8 cellular contexts compared by ENCODE assay signal in the genomic region with DNA sequence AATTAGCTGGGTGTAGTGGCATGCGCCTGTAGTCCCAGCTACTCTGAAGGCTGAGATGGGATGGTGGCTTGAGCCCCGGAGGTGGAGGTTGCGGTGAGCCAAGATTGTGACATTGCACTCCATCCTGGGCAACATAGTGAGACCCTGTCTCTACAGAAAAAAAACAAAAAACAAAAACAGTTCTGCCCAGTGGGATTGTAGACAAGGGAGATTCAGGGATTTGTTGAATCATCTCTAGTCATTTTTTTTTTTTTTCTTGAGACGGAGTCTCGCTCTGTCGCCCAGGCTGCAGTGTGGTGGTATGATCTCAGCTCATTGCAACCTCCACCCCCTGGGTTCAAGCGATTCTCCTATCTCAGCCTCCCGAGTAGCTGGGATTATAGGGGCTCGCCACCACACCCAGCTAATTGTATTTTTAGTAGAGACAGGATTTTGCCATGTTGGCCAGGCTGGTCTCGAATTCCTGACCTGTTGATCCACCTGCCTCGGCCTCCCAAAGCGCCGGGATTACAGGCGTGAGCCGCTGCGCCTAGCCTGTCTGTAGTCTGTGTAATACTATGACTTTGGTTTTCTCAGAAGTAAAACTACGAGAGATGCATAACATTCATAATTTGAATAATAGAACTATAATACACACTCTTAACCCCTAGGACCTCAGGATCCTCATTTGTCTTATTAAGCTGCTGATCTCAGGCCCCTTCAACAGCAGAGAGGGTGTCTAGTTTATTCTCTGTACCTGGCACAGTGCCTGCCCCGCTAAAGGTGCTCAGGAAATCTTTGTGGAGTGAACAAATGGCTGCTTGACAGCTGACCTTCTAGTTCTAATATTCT. TPM values are rescaled to one million over a fixed set of nuclear protein-coding genes. Genes with fewer than 3 reads are reported as not detected.
DNase-seq lines count a peak whose midpoint lies in the region; ATAC-seq and TF ChIP-seq lines count a peak whose summit lies in the region.

No MANE protein-coding gene starts in this region.

- ATAC-seq in SK-N-SH treated with all-trans-retinoic acid at 6 μM for 48 hours (no peak), GM19463 (IDR thresholded peaks at IDR 0.05; ENCODE audit: unreplicated experiment) (no peak), HG03565 (IDR thresholded peaks at IDR 0.05; ENCODE audit: unreplicated experiment) (no peak), GM21390 (IDR thresholded peaks at IDR 0.05; ENCODE audit: unreplicated experiment) (no peak)

- DNase-seq in fibroblast of villous mesenchyme (ENCODE audit: low read depth), result no peak
- peak; percentile 50 for DNase-seq in sigmoid colon
- no peak for DNase-seq in stimulated activated CD4-positive, alpha-beta T cell treated with anti-CD3 and anti-CD28 coated beads, Interleukin-1b, Interleukin-23, amount 100 ng/mL, for 48 hours

- H3K4me1 ChIP-seq in HEK293 (ENCODE audit: control insufficient read depth, insufficient read depth, low read length) (peaks cover 25% of the 10 kb centered on the region), sigmoid colon (peaks cover 0 to 39% (median 30%) of the 10 kb centered on the region in 4 donors)

- 82 to 90% methylated on average over 18 of the region's 18 CpGs for WGBS in sigmoid colon, 2 donors

- H3K9me3 ChIP-seq in HEK293 (ENCODE audit: control insufficient read depth, insufficient read depth, low read depth, low read length), result no peaks in the 10 kb centered on the region
- no peaks in the 10 kb centered on the region for H3K9me3 ChIP-seq in sigmoid colon

- H3K4me3 ChIP-seq in HEK293 (ENCODE audit: low read depth, low read length) (peak overlapping the region; percentile 77), fibroblast of villous mesenchyme (ENCODE audit: low read depth, low read length) (peak overlapping the region; percentile 73), sigmoid colon (peak overlapping the region; percentile 54 to 85 (median 80))

- H3K27ac ChIP-seq in HEK293 (ENCODE audit: extremely low read depth, low read depth, low read length) (peak overlapping the region; percentile 96), sigmoid colon (peak overlapping the region; percentile 96 to 99 (median 96))

- intact Hi-C loops in sigmoid colon (cut with DNase I), result no loop called here

- POLR2A ChIA-PET in HEK293 (lab: Yijun Ruan, JAX), result interaction anchor here (0.6 to 1.4 kb wide), 6 partner anchors 20 to 583 kb away, joined by 3 to 5 read pairs (median 4); a partner anchor contains a TSS

- CTCF ChIA-PET in HEK293 (lab: Yijun Ruan, JAX), result interaction anchor here (0.6 to 2.5 kb wide), 7 partner anchors 16 to 202 kb away, joined by 3 to 15 read pairs (median 3); a partner anchor contains a TSS

- TF ChIP-seq EP300 in sigmoid colon (IDR thresholded peaks at IDR 0.05), result no peak

- no peak for TF ChIP-seq CTCF in HEK293 (tag by site-specific recombination; IDR thresholded peaks at IDR 0.05)
- TF ChIP-seq CTCF in fibroblast of villous mesenchyme (IDR thresholded peaks at IDR 0.05; ENCODE audit: insufficient read depth, low read depth, low read length), result no peak
- TF ChIP-seq CTCF in sigmoid colon (IDR thresholded peaks at IDR 0.05), result no peak

- TF ChIP-seq POLR2A in sigmoid colon (IDR thresholded peaks at IDR 0.05), result no peak

- H3K36me3 ChIP-seq in HEK293 (ENCODE audit: control insufficient read depth in 2 of 2, insufficient read depth in 1 of 2, low read length in 2 of 2) (peaks cover 2 to 13% of the 10 kb centered on the region in 2 experiments; a peak in 2 of 3 replicates), sigmoid colon (no peaks in the 10 kb centered on the region)

- H3K27me3 ChIP-seq in sigmoid colon, result no peaks in the 10 kb centered on the region

TF ChIP-seq in HEK293, 187 proteins besides CTCF, POLR2A, EP300 and RAD21 (continues in another document):
- peak; percentile 80 for TF ChIP-seq SCRT2 (tag by site-specific recombination; IDR thresholded peaks at IDR 0.05)
- TF ChIP-seq ZFP41 (tag by site-specific recombination; IDR thresholded peaks at IDR 0.05; ENCODE audit: borderline replicate concordance), result no peak
- TF ChIP-seq GLIS1 (tag by site-specific recombination; IDR thresholded peaks at IDR 0.05), result 0 out of 2 replicates have a peak, but pooled peaks have one; percentile 12
- TF ChIP-seq, protein P1, sequence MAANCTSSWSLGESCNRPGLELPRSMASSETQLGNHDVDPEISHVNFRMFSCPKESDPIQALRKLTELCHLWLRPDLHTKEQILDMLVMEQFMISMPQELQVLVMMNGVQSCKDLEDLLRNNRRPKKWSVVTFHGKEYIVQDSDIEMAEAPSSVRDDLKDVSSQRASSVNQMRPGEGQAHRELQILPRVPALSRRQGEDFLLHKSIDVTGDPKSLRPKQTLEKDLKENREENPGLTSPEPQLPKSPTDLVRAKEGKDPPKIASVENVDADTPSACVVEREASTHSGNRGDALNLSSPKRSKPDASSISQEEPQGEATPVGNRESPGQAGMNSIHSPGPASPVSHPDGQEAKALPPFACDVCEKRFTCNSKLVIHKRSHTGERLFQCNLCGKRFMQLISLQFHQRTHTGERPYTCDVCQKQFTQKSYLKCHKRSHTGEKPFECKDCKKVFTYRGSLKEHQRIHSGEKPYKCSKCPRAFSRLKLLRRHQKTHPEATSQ (tag by site-specific recombination; IDR thresholded peaks at IDR 0.05), result no peak
- TF ChIP-seq KLF10 (tag by site-specific recombination; IDR thresholded peaks at IDR 0.05), result no peak
- no peak for TF ChIP-seq ZNF626 (tag by site-specific recombination; IDR thresholded peaks at IDR 0.05)
- TF ChIP-seq, protein P2, sequence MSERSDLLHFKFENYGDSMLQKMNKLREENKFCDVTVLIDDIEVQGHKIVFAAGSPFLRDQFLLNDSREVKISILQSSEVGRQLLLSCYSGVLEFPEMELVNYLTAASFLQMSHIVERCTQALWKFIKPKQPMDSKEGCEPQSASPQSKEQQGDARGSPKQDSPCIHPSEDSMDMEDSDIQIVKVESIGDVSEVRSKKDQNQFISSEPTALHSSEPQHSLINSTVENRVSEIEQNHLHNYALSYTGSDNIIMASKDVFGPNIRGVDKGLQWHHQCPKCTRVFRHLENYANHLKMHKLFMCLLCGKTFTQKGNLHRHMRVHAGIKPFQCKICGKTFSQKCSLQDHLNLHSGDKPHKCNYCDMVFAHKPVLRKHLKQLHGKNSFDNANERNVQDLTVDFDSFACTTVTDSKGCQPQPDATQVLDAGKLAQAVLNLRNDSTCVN (tag by site-specific recombination; optimal IDR thresholded peaks at IDR 0.05), result no peak
- no peak for TF ChIP-seq WT1 (tag by site-specific recombination; IDR thresholded peaks at IDR 0.05)
- TF ChIP-seq ZBTB1 (tag by site-specific recombination; IDR thresholded peaks at IDR 0.05), result no peak
- peak; percentile 99 for TF ChIP-seq ZNF121 (tag by site-specific recombination; IDR thresholded peaks at IDR 0.05)

TF ChIP-seq in SK-N-SH treated with all-trans-retinoic acid at 6 μM for 48 hours, 23 proteins besides CTCF, POLR2A, EP300 and RAD21:
- TF ChIP-seq ZNF8 (CRISPR knock-in tag; IDR thresholded peaks at IDR 0.05), result no peak
- 0 out of 2 replicates have a peak, but pooled peaks have one; percentile 1 for TF ChIP-seq ESRRG (CRISPR knock-in tag; IDR thresholded peaks at IDR 0.05)
TF ChIP-seq in SK-N-SH treated with all-trans-retinoic acid at 6 μM for 48 hours: peak in this region for 1.

RNA-seq across cellular contexts. Expression of a gene that starts 1.4 kb away (rescaled TPM):
- total RNA-seq in fibroblast of villous mesenchyme (16.8 and 24.2 TPM in 2 replicates), sigmoid colon (10 to 100 TPM in 1 of 4 donors, 1 to 10 TPM in 3; 5.3 to 14.8 (median 7.8) TPM)
- polyA plus RNA-seq in sigmoid colon, result 10 to 100 TPM; 30.5 to 78.8 (median 57.1) TPM

RNA-seq across cellular contexts. Expression of a gene that starts 1.4 kb away (rescaled TPM):
- total RNA-seq in fibroblast of villous mesenchyme (64.4 and 79.9 TPM in 2 replicates), sigmoid colon (10 to 100 TPM; 32.7 to 38.9 (median 36.5) TPM)
- 10 to 100 TPM; 31.3 to 93.2 (median 32.4) TPM for polyA plus RNA-seq in sigmoid colon

RNA-seq across cellular contexts. Expression of a gene that starts 20.3 kb away (rescaled TPM):
- total RNA-seq in fibroblast of villous mesenchyme (0.64 and 2.2 TPM in 2 replicates), sigmoid colon (1 to 10 TPM in 2 of 4 donors, under 1 TPM in 1, not detected in 1; 0.71 to 2.6 (median 1.4) TPM)
- polyA plus RNA-seq in sigmoid colon, result 10 to 100 TPM; 11.9 to 15.0 (median 15.0) TPM

RNA-seq across cellular contexts. Expression of a gene that starts 39.6 kb away (rescaled TPM):
- 15.5 and 16.0 TPM in 2 replicates for total RNA-seq in fibroblast of villous mesenchyme
- total RNA-seq in sigmoid colon, result 10 to 100 TPM in 1 of 4 donors, 1 to 10 TPM in 3; 4.4 to 16.6 (median 6.3) TPM
- polyA plus RNA-seq in sigmoid colon, result 1 to 10 TPM; 1.2 to 9.0 (median 2.5) TPM

RNA-seq across cellular contexts. Expression of a gene that starts 46.7 kb away (rescaled TPM):
- total RNA-seq in fibroblast of villous mesenchyme (under 0.01 and 0.43 TPM in 2 replicates), sigmoid colon (10 to 100 TPM in 1 of 4 donors, 1 to 10 TPM in 3; 2.9 to 23.5 (median 7.2) TPM)
- polyA plus RNA-seq in sigmoid colon, result 10 to 100 TPM in 1 of 3 donors, 1 to 10 TPM in 2; 4.6 to 16.0 (median 4.8) TPM
